ENCODE assay signal across 8 cellular contexts in genomic region chr12:101759396-101760047, GRCh38. TPM values are rescaled to one million over a fixed set of nuclear protein-coding genes. Genes with fewer than 3 reads are reported as not detected.
DNase-seq lines count a peak whose midpoint lies in the region; ATAC-seq, FAIRE-seq and TF ChIP-seq lines count a peak whose summit lies in the region.

No MANE protein-coding gene starts in this region.

- peak; percentile 72 for TF ChIP-seq CTCF in activated CD8-positive, alpha-beta T cell treated with anti-CD3 and anti-CD28 coated beads for 36 hours (IDR thresholded peaks at IDR 0.05)
- peak; percentile 42 for TF ChIP-seq CTCF in WTC11 (IDR thresholded peaks at IDR 0.05)

- H3K9me3 Mint-ChIP-seq in activated CD8-positive, alpha-beta T cell treated with anti-CD3 and anti-CD28 coated beads for 36 hours: no peaks in the 10 kb centered on the region
- H3K9me3 Mint-ChIP-seq in activated CD8-positive, alpha-beta T cell treated with anti-CD3 and anti-CD28 coated beads, Interleukin-2, amount 10 ng/mL, durations not matched to agents 7 days and 5 days (ENCODE audit: insufficient read depth): no peaks in the 10 kb centered on the region
- no peaks in the 10 kb centered on the region for H3K9me3 Mint-ChIP-seq in WTC11
- no peaks in the 10 kb centered on the region for H3K9me3 Mint-ChIP-seq in immature natural killer cell
- no peaks in the 10 kb centered on the region for H3K9me3 Mint-ChIP-seq in activated T-helper 17 cell treated with anti-CD3 and anti-CD28 coated beads, Interleukin-2, amount 50 U/mL, for 72 hours

- H3K36me3 Mint-ChIP-seq in activated CD8-positive, alpha-beta T cell treated with anti-CD3 and anti-CD28 coated beads for 36 hours (ENCODE audit: low read depth): peaks cover 14% of the 10 kb centered on the region
- peaks cover 55% of the 10 kb centered on the region for H3K36me3 Mint-ChIP-seq in activated CD8-positive, alpha-beta T cell treated with anti-CD3 and anti-CD28 coated beads, Interleukin-2, amount 10 ng/mL, durations not matched to agents 7 days and 5 days (ENCODE audit: low read depth)
- H3K36me3 Mint-ChIP-seq in WTC11: peaks cover 7% of the 10 kb centered on the region
- H3K36me3 Mint-ChIP-seq in immature natural killer cell: peaks cover 15 to 50% (median 44%) of the 10 kb centered on the region in 3 donors
- H3K36me3 Mint-ChIP-seq in activated T-helper 17 cell treated with anti-CD3 and anti-CD28 coated beads, Interleukin-2, amount 50 U/mL, for 72 hours (ENCODE audit: low read depth): peaks cover 61% of the 10 kb centered on the region

- POLR2A ChIA-PET in activated CD8-positive, alpha-beta T cell treated with anti-CD3 and anti-CD28 coated beads for 36 hours (lab: Charles Lee): interaction anchor here (0.6 kb wide), 1 partner anchor 147 kb away, joined by 4 read pairs; no protein-coding TSS in a partner anchor
- POLR2A ChIA-PET in activated CD8-positive, alpha-beta T cell treated with anti-CD3 and anti-CD28 coated beads, Interleukin-2, amount 10 ng/mL, durations not matched to agents 7 days and 5 days (lab: Charles Lee): interaction anchor here (0.6 kb wide), 1 partner anchor 391 kb away, joined by 3 read pairs; no protein-coding TSS in a partner anchor
- POLR2A ChIA-PET in WTC11 (lab: Charles Lee): interaction anchor here (0.6 to 0.7 kb wide), 2 partner anchors 20 to 109 kb away, joined by 3 read pairs; partner anchors contain the start of gene SYCP3

- DNase-seq in activated CD8-positive, alpha-beta T cell treated with anti-CD3 and anti-CD28 coated beads for 36 hours: no peak
- no peak for DNase-seq in activated CD8-positive, alpha-beta T cell treated with anti-CD3 and anti-CD28 coated beads, Interleukin-2, amount 10 ng/mL, durations not matched to agents 7 days and 5 days
- peak; percentile 9 for DNase-seq in KG1 (lab: John Stamatoyannopoulos, UW)
- no peak for DNase-seq in WTC11 (ENCODE audit: low spot score)
- peak in 2 of 3 donors; percentile 26 to 34 for DNase-seq in immature natural killer cell
- DNase-seq in urothelium cell line (ENCODE audit: low spot score): peak; percentile 23
- no peak for DNase-seq in NCI-H1930 (lab: John Stamatoyannopoulos, UW)

- no peak for FAIRE-seq in urothelium cell line (lab: Jason Lieb, UNC)

- H3K4me3 Mint-ChIP-seq in activated CD8-positive, alpha-beta T cell treated with anti-CD3 and anti-CD28 coated beads for 36 hours: no peak overlapping the region
- H3K4me3 Mint-ChIP-seq in activated CD8-positive, alpha-beta T cell treated with anti-CD3 and anti-CD28 coated beads, Interleukin-2, amount 10 ng/mL, durations not matched to agents 7 days and 5 days: no peak overlapping the region
- no peak overlapping the region for H3K4me3 Mint-ChIP-seq in WTC11
- no peak overlapping the region for H3K4me3 Mint-ChIP-seq in immature natural killer cell
- no peak overlapping the region for H3K4me3 Mint-ChIP-seq in activated T-helper 17 cell treated with anti-CD3 and anti-CD28 coated beads, Interleukin-2, amount 50 U/mL, for 72 hours

- intact Hi-C loops in activated CD8-positive, alpha-beta T cell treated with anti-CD3 and anti-CD28 coated beads for 36 hours (cut with micrococcal nuclease): loop anchor here (10.0 kb wide), 1 partner anchor 345 kb away; no protein-coding TSS in a partner anchor

- ATAC-seq in activated CD8-positive, alpha-beta T cell treated with anti-CD3 and anti-CD28 coated beads for 36 hours: peak; percentile 70
- ATAC-seq in activated CD8-positive, alpha-beta T cell treated with anti-CD3 and anti-CD28 coated beads, Interleukin-2, amount 10 ng/mL, durations not matched to agents 7 days and 5 days: no peak
- ATAC-seq in WTC11: peak; percentile 68; the same call in 1 of the 2 replicates
- ATAC-seq in activated T-helper 17 cell treated with anti-CD3 and anti-CD28 coated beads, Interleukin-2, amount 50 U/mL, for 72 hours (replicated peaks): no peak

- no peaks in the 10 kb centered on the region for H3K27me3 Mint-ChIP-seq in activated CD8-positive, alpha-beta T cell treated with anti-CD3 and anti-CD28 coated beads for 36 hours
- no peaks in the 10 kb centered on the region for H3K27me3 Mint-ChIP-seq in activated CD8-positive, alpha-beta T cell treated with anti-CD3 and anti-CD28 coated beads, Interleukin-2, amount 10 ng/mL, durations not matched to agents 7 days and 5 days (ENCODE audit: low read depth)
- H3K27me3 Mint-ChIP-seq in WTC11 (ENCODE audit: low read depth): no peaks in the 10 kb centered on the region
- no peaks in the 10 kb centered on the region for H3K27me3 Mint-ChIP-seq in immature natural killer cell (ENCODE audit: low read depth in 3 of 3)
- H3K27me3 Mint-ChIP-seq in activated T-helper 17 cell treated with anti-CD3 and anti-CD28 coated beads, Interleukin-2, amount 50 U/mL, for 72 hours: no peaks in the 10 kb centered on the region

- CTCF ChIA-PET in activated CD8-positive, alpha-beta T cell treated with anti-CD3 and anti-CD28 coated beads for 36 hours (lab: Charles Lee): interaction anchor here (0.6 to 3.4 kb wide), 21 partner anchors 8 to 351 kb away, joined by 3 to 36 read pairs (median 4); no protein-coding TSS in a partner anchor
- CTCF ChIA-PET in activated CD8-positive, alpha-beta T cell treated with anti-CD3 and anti-CD28 coated beads, Interleukin-2, amount 10 ng/mL, durations not matched to agents 7 days and 5 days (lab: Charles Lee): interaction anchor here (0.6 to 2.6 kb wide), 27 partner anchors 8 to 352 kb away, joined by 3 to 13 read pairs (median 4); partner anchors contain the start of genes ARL1 and GNPTAB
- CTCF ChIA-PET in WTC11 (lab: Charles Lee): interaction anchor here (0.6 to 3.3 kb wide), 35 partner anchors 9 to 972 kb away, joined by 3 to 23 read pairs (median 4); partner anchors contain the start of genes GNPTAB and SPIC

- no peaks in the 10 kb centered on the region for H3K4me1 Mint-ChIP-seq in activated CD8-positive, alpha-beta T cell treated with anti-CD3 and anti-CD28 coated beads for 36 hours (ENCODE audit: low read depth)
- no peaks in the 10 kb centered on the region for H3K4me1 Mint-ChIP-seq in activated CD8-positive, alpha-beta T cell treated with anti-CD3 and anti-CD28 coated beads, Interleukin-2, amount 10 ng/mL, durations not matched to agents 7 days and 5 days (ENCODE audit: low read depth)
- H3K4me1 Mint-ChIP-seq in WTC11: peaks cover 8% of the 10 kb centered on the region
- peaks cover 4 to 14% of the 10 kb centered on the region in 2 donors for H3K4me1 Mint-ChIP-seq in immature natural killer cell
- H3K4me1 Mint-ChIP-seq in activated T-helper 17 cell treated with anti-CD3 and anti-CD28 coated beads, Interleukin-2, amount 50 U/mL, for 72 hours: no peaks in the 10 kb centered on the region

- H3K27ac Mint-ChIP-seq in activated CD8-positive, alpha-beta T cell treated with anti-CD3 and anti-CD28 coated beads for 36 hours: no peak overlapping the region
- H3K27ac Mint-ChIP-seq in activated CD8-positive, alpha-beta T cell treated with anti-CD3 and anti-CD28 coated beads, Interleukin-2, amount 10 ng/mL, durations not matched to agents 7 days and 5 days: no peak overlapping the region
- no peak overlapping the region for H3K27ac Mint-ChIP-seq in WTC11
- peak overlapping the region in 1 of 6 donors; percentile 35 for H3K27ac Mint-ChIP-seq in immature natural killer cell
- H3K27ac Mint-ChIP-seq in activated T-helper 17 cell treated with anti-CD3 and anti-CD28 coated beads, Interleukin-2, amount 50 U/mL, for 72 hours: no peak overlapping the region

TF ChIP-seq in WTC11, 78 proteins besides CTCF, POLR2A, EP300 and RAD21 (continues in another document):
- TF ChIP-seq ATF2 (CRISPR knock-in tag; IDR thresholded peaks at IDR 0.05; ENCODE audit: borderline replicate concordance, low read depth): no peak
- TF ChIP-seq CREM (CRISPR knock-in tag; IDR thresholded peaks at IDR 0.05): no peak
- no peak for TF ChIP-seq HMGA2 (CRISPR knock-in tag; IDR thresholded peaks at IDR 0.05)
- TF ChIP-seq JAZF1 (CRISPR knock-in tag; IDR thresholded peaks at IDR 0.05): no peak
- no peak for TF ChIP-seq RORB (CRISPR knock-in tag; IDR thresholded peaks at IDR 0.05)
- no peak for TF ChIP-seq RELA (CRISPR knock-in tag; IDR thresholded peaks at IDR 0.05; ENCODE audit: borderline replicate concordance)
- no peak for TF ChIP-seq ZNF232 (CRISPR knock-in tag; IDR thresholded peaks at IDR 0.05)
- no peak for TF ChIP-seq FOXP1 (CRISPR knock-in tag; IDR thresholded peaks at IDR 0.05; ENCODE audit: borderline replicate concordance)
- TF ChIP-seq, protein P1, sequence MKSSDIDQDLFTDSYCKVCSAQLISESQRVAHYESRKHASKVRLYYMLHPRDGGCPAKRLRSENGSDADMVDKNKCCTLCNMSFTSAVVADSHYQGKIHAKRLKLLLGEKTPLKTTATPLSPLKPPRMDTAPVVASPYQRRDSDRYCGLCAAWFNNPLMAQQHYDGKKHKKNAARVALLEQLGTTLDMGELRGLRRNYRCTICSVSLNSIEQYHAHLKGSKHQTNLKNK (CRISPR knock-in tag; IDR thresholded peaks at IDR 0.05): no peak

RNA-seq across cellular contexts. Expression of gene SYCP3, which starts 20.3 kb away (rescaled TPM):
- total RNA-seq in activated CD8-positive, alpha-beta T cell treated with anti-CD3 and anti-CD28 coated beads for 36 hours: under 1 TPM; 0.09 to 0.36 TPM
- total RNA-seq in activated CD8-positive, alpha-beta T cell treated with anti-CD3 and anti-CD28 coated beads, Interleukin-2, amount 10 ng/mL, durations not matched to agents 7 days and 5 days: 1 to 10 TPM; 1.7 to 2.0 TPM
- total RNA-seq in WTC11 (2021): 0.15 TPM in 1 of 3 replicates, not detected in the others
- under 1 TPM in 1 of 3 donors, not detected in 2; 0.18 TPM for polyA plus RNA-seq in immature natural killer cell
- under 1 TPM; 0.30 to 0.42 TPM for total RNA-seq in activated T-helper 17 cell treated with anti-CD3 and anti-CD28 coated beads, Interleukin-2, amount 50 U/mL, for 72 hours

Comparison
In these comparisons a context has a peak if more than half of its experiments do, and no peak if none do; other contexts are left out.
1. ATAC-seq: peak in activated CD8-positive, alpha-beta T cell treated with anti-CD3 and anti-CD28 coated beads for 36 hours (single experiment) and WTC11 (single experiment); none in activated CD8-positive, alpha-beta T cell treated with anti-CD3 and anti-CD28 coated beads, Interleukin-2, amount 10 ng/mL, durations not matched to agents 7 days and 5 days (single experiment) and activated T-helper 17 cell treated with anti-CD3 and anti-CD28 coated beads, Interleukin-2, amount 50 U/mL, for 72 hours (single experiment).
2. DNase-seq: peak in KG1 (single experiment), immature natural killer cell (2 of 3) and urothelium cell line (single experiment); none in activated CD8-positive, alpha-beta T cell treated with anti-CD3 and anti-CD28 coated beads for 36 hours (single experiment), activated CD8-positive, alpha-beta T cell treated with anti-CD3 and anti-CD28 coated beads, Interleukin-2, amount 10 ng/mL, durations not matched to agents 7 days and 5 days (single experiment), WTC11 (single experiment) and NCI-H1930 (0 of 2).